In genomic region chr3:70861855-70862254, GRCh38 we compare ENCODE assay signal across 20 cellular contexts.
DNase-seq lines count a peak whose midpoint lies in the region; ATAC-seq, FAIRE-seq and TF ChIP-seq lines count a peak whose summit lies in the region.
"Had no signal": no experiment of that assay in that cellular context is flagged by ENCODE, and none has a peak within 500 bp of the region (broad histone marks: within the 10 kb centered on the region; RNA-seq: fewer than 3 reads in every experiment).

No MANE protein-coding gene starts in this region.

- H3K27me3 Mint-ChIP-seq in activated T-helper 1 cell treated with anti-CD3 and anti-CD28 coated beads, Interleukin-12 subunit alpha, Interleukin-12 subunit beta, Interleukin-2, Interleukin-4 antibody, amounts not matched to agents 30 ng/mL and 10 ng/mL and 1 ng/mL, durations not matched to agents 14 hours and 24 hours and 36 hours (ENCODE audit: insufficient read depth), result peaks cover 6% of the 10 kb centered on the region
- peaks cover 41% of the 10 kb centered on the region for H3K27me3 Mint-ChIP-seq in activated T-helper 2 cell treated with anti-CD3 and anti-CD28 coated beads, Interferon-gamma antibody, Interleukin-2, Interleukin-4, amounts not matched to agents 10 μg/mL and 5 μg/mL and 100 μg/mL, durations not matched to agents 14 hours and 24 hours and 36 hours (ENCODE audit: low read depth)

- TF ChIP-seq CTCF in fibroblast of mammary gland (conservative IDR thresholded peaks at IDR 0.05; ENCODE audit: control insufficient read depth, insufficient read depth, low read depth, low read length), result no peak

- peak; percentile 58 for DNase-seq in AG20443 (ENCODE audit: low spot score)
- peak; percentile 3 for DNase-seq in RCC 7860 (ENCODE audit: low spot score)
- DNase-seq in fibroblast of mammary gland (ENCODE audit: low read depth), result peak; percentile 96
- peak; percentile 38 for DNase-seq in renal cortical epithelial cell (ENCODE audit: low read depth)
- no peak for DNase-seq in activated T-helper 1 cell treated with anti-CD3 and anti-CD28 coated beads, Interleukin-12 subunit alpha, Interleukin-12 subunit beta, Interleukin-2, Interleukin-4 antibody, amounts not matched to agents 30 ng/mL and 10 ng/mL and 1 ng/mL, durations not matched to agents 14 hours and 24 hours and 36 hours (ENCODE audit: low spot score)
- DNase-seq in activated T-helper 2 cell treated with anti-CD3 and anti-CD28 coated beads, Interferon-gamma antibody, Interleukin-2, Interleukin-4, amounts not matched to agents 10 μg/mL and 5 μg/mL and 100 μg/mL, durations not matched to agents 14 hours and 24 hours and 36 hours (ENCODE audit: low spot score), result no peak
- DNase-seq: activated CD8-positive, alpha-beta memory T cell treated with anti-CD3 and anti-CD28 coated beads, Interleukin-2, amount 50 U/mL, for 4 hours; activated naive CD8-positive, alpha-beta T cell treated with anti-CD3 and anti-CD28 coated beads, Interleukin-2, amount 10 ng/mL, durations not matched to agents 7 days and 5 days; colonic mucosa; DND-41; erythroblast; natural killer cell; NCI-H187 treated with DMSO at 0.1 percent for 48 hours; NCI-H526; retina; stimulated activated CD4-positive, alpha-beta T cell treated with anti-CD3 and anti-CD28 coated beads, Interleukin-4, amount 100 ng/mL, for 4 hours had no signal

- peaks cover 12% of the 10 kb centered on the region for H3K4me1 Mint-ChIP-seq in activated T-helper 1 cell treated with anti-CD3 and anti-CD28 coated beads, Interleukin-12 subunit alpha, Interleukin-12 subunit beta, Interleukin-2, Interleukin-4 antibody, amounts not matched to agents 30 ng/mL and 10 ng/mL and 1 ng/mL, durations not matched to agents 14 hours and 24 hours and 36 hours (ENCODE audit: low read depth)
- peaks cover 14% of the 10 kb centered on the region for H3K4me1 Mint-ChIP-seq in activated T-helper 2 cell treated with anti-CD3 and anti-CD28 coated beads, Interferon-gamma antibody, Interleukin-2, Interleukin-4, amounts not matched to agents 10 μg/mL and 5 μg/mL and 100 μg/mL, durations not matched to agents 14 hours and 24 hours and 36 hours (ENCODE audit: low read depth)
- H3K4me1 Mint-ChIP-seq: activated naive CD8-positive, alpha-beta T cell treated with anti-CD3 and anti-CD28 coated beads, Interleukin-2, amount 10 ng/mL, durations not matched to agents 7 days and 5 days; natural killer cell had no signal

- FAIRE-seq in RCC 7860 (lab: Jason Lieb, UNC), result no peak

- H3K9me3 Mint-ChIP-seq in activated T-helper 1 cell treated with anti-CD3 and anti-CD28 coated beads, Interleukin-12 subunit alpha, Interleukin-12 subunit beta, Interleukin-2, Interleukin-4 antibody, amounts not matched to agents 30 ng/mL and 10 ng/mL and 1 ng/mL, durations not matched to agents 14 hours and 24 hours and 36 hours, result peaks cover 8% of the 10 kb centered on the region
- no peaks in the 10 kb centered on the region for H3K9me3 Mint-ChIP-seq in activated T-helper 2 cell treated with anti-CD3 and anti-CD28 coated beads, Interferon-gamma antibody, Interleukin-2, Interleukin-4, amounts not matched to agents 10 μg/mL and 5 μg/mL and 100 μg/mL, durations not matched to agents 14 hours and 24 hours and 36 hours
- H3K9me3 Mint-ChIP-seq: natural killer cell had no signal

- no peaks in the 10 kb centered on the region for H3K36me3 Mint-ChIP-seq in activated T-helper 1 cell treated with anti-CD3 and anti-CD28 coated beads, Interleukin-12 subunit alpha, Interleukin-12 subunit beta, Interleukin-2, Interleukin-4 antibody, amounts not matched to agents 30 ng/mL and 10 ng/mL and 1 ng/mL, durations not matched to agents 14 hours and 24 hours and 36 hours (ENCODE audit: low read depth)
- no peaks in the 10 kb centered on the region for H3K36me3 Mint-ChIP-seq in activated T-helper 2 cell treated with anti-CD3 and anti-CD28 coated beads, Interferon-gamma antibody, Interleukin-2, Interleukin-4, amounts not matched to agents 10 μg/mL and 5 μg/mL and 100 μg/mL, durations not matched to agents 14 hours and 24 hours and 36 hours (ENCODE audit: low read depth)
- H3K36me3 Mint-ChIP-seq: activated naive CD8-positive, alpha-beta T cell treated with anti-CD3 and anti-CD28 coated beads, Interleukin-2, amount 10 ng/mL, durations not matched to agents 7 days and 5 days; natural killer cell had no signal

- no peak overlapping the region for H3K4me3 Mint-ChIP-seq in activated T-helper 1 cell treated with anti-CD3 and anti-CD28 coated beads, Interleukin-12 subunit alpha, Interleukin-12 subunit beta, Interleukin-2, Interleukin-4 antibody, amounts not matched to agents 30 ng/mL and 10 ng/mL and 1 ng/mL, durations not matched to agents 14 hours and 24 hours and 36 hours
- H3K4me3 Mint-ChIP-seq in activated T-helper 2 cell treated with anti-CD3 and anti-CD28 coated beads, Interferon-gamma antibody, Interleukin-2, Interleukin-4, amounts not matched to agents 10 μg/mL and 5 μg/mL and 100 μg/mL, durations not matched to agents 14 hours and 24 hours and 36 hours (ENCODE audit: low read depth), result no peak overlapping the region
- H3K4me3 Mint-ChIP-seq: activated naive CD8-positive, alpha-beta T cell treated with anti-CD3 and anti-CD28 coated beads, Interleukin-2, amount 10 ng/mL, durations not matched to agents 7 days and 5 days; natural killer cell; T-helper 2 cell treated with Interferon-gamma antibody and Interleukin-4, amounts not matched to agents 5 μg/mL and 100 μg/mL, for 36 hours had no signal

- no peak overlapping the region for H3K4me3 ChIP-seq in fibroblast of mammary gland (ENCODE audit: control insufficient read depth, low read depth, low read length)
- H3K4me3 ChIP-seq: BLaER1 treated with 17β-estradiol and CSF1 and Interleukin-3, amounts not matched to agents 10 nM and 100 nM; colonic mucosa had no signal

- no peak overlapping the region for H3K27ac Mint-ChIP-seq in activated T-helper 1 cell treated with anti-CD3 and anti-CD28 coated beads, Interleukin-12 subunit alpha, Interleukin-12 subunit beta, Interleukin-2, Interleukin-4 antibody, amounts not matched to agents 30 ng/mL and 10 ng/mL and 1 ng/mL, durations not matched to agents 14 hours and 24 hours and 36 hours
- no peak overlapping the region for H3K27ac Mint-ChIP-seq in activated T-helper 2 cell treated with anti-CD3 and anti-CD28 coated beads, Interferon-gamma antibody, Interleukin-2, Interleukin-4, amounts not matched to agents 10 μg/mL and 5 μg/mL and 100 μg/mL, durations not matched to agents 14 hours and 24 hours and 36 hours
- H3K27ac Mint-ChIP-seq: activated naive CD8-positive, alpha-beta T cell treated with anti-CD3 and anti-CD28 coated beads, Interleukin-2, amount 10 ng/mL, durations not matched to agents 7 days and 5 days; natural killer cell; T-helper 2 cell treated with Interferon-gamma antibody and Interleukin-4, amounts not matched to agents 5 μg/mL and 100 μg/mL, for 36 hours had no signal

- ATAC-seq in GM19328 (IDR thresholded peaks at IDR 0.05; ENCODE audit: unreplicated experiment) (no peak), HG03342 (IDR thresholded peaks at IDR 0.05; ENCODE audit: unreplicated experiment) (no peak)
- ATAC-seq: natural killer cell had no signal

- intact Hi-C loops in activated T-helper 1 cell treated with anti-CD3 and anti-CD28 coated beads, Interleukin-12 subunit alpha, Interleukin-12 subunit beta, Interleukin-2, Interleukin-4 antibody, amounts not matched to agents 30 ng/mL and 10 ng/mL and 1 ng/mL, durations not matched to agents 14 hours and 24 hours and 36 hours (cut with micrococcal nuclease), result no loop called here
- intact Hi-C loops in activated T-helper 2 cell treated with anti-CD3 and anti-CD28 coated beads, Interferon-gamma antibody, Interleukin-2, Interleukin-4, amounts not matched to agents 10 μg/mL and 5 μg/mL and 100 μg/mL, durations not matched to agents 14 hours and 24 hours and 36 hours (cut with micrococcal nuclease), result no loop called here

Comparison
In these comparisons a context has a peak if more than half of its experiments do, and no peak if none do; other contexts are left out.
1. DNase-seq: peak in AG20443 (single experiment), RCC 7860 (single experiment), fibroblast of mammary gland (single experiment) and renal cortical epithelial cell (single experiment); none in activated T-helper 1 cell treated with anti-CD3 and anti-CD28 coated beads, Interleukin-12 subunit alpha, Interleukin-12 subunit beta, Interleukin-2, Interleukin-4 antibody, amounts not matched to agents 30 ng/mL and 10 ng/mL and 1 ng/mL, durations not matched to agents 14 hours and 24 hours and 36 hours (single experiment) and activated T-helper 2 cell treated with anti-CD3 and anti-CD28 coated beads, Interferon-gamma antibody, Interleukin-2, Interleukin-4, amounts not matched to agents 10 μg/mL and 5 μg/mL and 100 μg/mL, durations not matched to agents 14 hours and 24 hours and 36 hours (single experiment).